ENCODE assay signal across 1 cellular context in the genomic region with DNA sequence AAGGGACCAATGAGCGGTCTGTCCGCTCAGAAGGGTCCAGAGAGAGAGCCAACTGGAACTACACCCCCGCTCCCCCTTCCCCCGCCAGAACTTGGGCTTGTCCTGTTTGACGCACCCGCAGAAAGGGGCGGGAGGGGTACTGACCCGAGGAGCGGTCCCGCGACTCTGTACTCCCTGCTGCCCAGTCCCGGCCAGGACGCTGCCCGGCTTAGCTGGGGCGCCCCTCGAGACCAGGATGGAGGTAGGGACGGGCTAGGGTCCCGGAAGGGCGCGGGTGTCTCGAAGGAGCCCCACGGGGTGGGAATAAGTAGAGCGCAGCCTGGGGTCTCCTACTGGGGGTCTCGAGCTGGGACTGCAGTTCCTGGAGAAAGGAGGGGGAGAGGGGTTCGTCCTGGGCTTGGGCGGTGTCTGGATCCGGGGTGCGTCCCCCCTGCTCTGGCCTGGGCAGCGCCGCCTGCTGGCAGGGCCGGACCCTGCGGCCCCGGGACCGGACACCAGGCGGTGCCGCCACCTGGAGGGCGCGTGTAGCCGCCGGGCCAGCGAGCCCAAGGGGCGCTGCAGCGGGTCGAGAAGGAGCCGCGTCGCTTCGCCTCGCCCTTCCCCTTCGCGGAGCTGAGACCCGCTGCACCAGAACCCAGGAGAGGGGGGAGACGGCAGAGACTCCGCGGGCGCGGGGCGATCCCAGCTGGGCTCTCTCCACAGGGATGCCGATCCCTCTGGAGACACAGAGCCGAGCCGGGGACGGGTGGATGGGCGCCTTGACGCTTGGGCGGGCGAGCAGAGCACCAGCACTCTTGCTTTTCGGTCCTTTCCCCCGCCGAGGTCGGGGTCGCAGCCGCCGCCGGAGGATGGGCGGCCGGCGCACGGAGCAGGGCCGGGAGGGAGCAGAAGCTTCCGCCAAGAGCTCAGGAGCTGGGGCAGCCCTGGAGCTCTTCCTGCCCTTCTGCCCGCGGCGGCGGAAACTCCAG.
TF ChIP-seq lines count a peak whose summit lies in the region.

No MANE protein-coding gene starts in this region.

TF ChIP-seq in HepG2, 621 proteins besides CTCF, POLR2A, EP300 and RAD21 (continued from another document and continues in another):
- TF ChIP-seq THYN1 (CRISPR knock-in tag; IDR thresholded peaks at IDR 0.05; ENCODE audit: borderline replicate concordance, low read depth) = no peak
- TF ChIP-seq ZNF570 (CRISPR knock-in tag; IDR thresholded peaks at IDR 0.05; ENCODE audit: borderline replicate concordance) = no peak
- TF ChIP-seq ZNF12 (CRISPR knock-in tag; IDR thresholded peaks at IDR 0.05) = no peak
- TF ChIP-seq SSRP1 (CRISPR knock-in tag; IDR thresholded peaks at IDR 0.05) = no peak
- no peak for TF ChIP-seq SUZ12 (IDR thresholded peaks at IDR 0.05; ENCODE audit: low read depth, low read length)
- no peak for TF ChIP-seq ZEB1 (IDR thresholded peaks at IDR 0.05; ENCODE audit: insufficient replicate concordance, low read depth)
- no peak for TF ChIP-seq ZNF207 (IDR thresholded peaks at IDR 0.05; ENCODE audit: borderline replicate concordance)
- TF ChIP-seq ZNF766 (CRISPR knock-in tag; IDR thresholded peaks at IDR 0.05; ENCODE audit: borderline replicate concordance) = 0 out of 2 replicates have a peak, but pooled peaks have one; percentile 57
- TF ChIP-seq POGZ (CRISPR knock-in tag; IDR thresholded peaks at IDR 0.05) = peak; percentile 70; the same call in 1 of the 2 replicates
- TF ChIP-seq TBL1XR1 (IDR thresholded peaks at IDR 0.05; ENCODE audit: borderline replicate concordance, low read length, partially characterized antibody) = no peak
- peak; percentile 33; the same call in 1 of the 2 replicates for TF ChIP-seq KAT8 (CRISPR knock-in tag; IDR thresholded peaks at IDR 0.05)
- no peak for TF ChIP-seq HNRNPH1 (optimal IDR thresholded peaks at IDR 0.05; ENCODE audit: low read depth, low read length)
- no peak for TF ChIP-seq PITX1 (CRISPR knock-in tag; IDR thresholded peaks at IDR 0.05)
- TF ChIP-seq, protein P1, sequence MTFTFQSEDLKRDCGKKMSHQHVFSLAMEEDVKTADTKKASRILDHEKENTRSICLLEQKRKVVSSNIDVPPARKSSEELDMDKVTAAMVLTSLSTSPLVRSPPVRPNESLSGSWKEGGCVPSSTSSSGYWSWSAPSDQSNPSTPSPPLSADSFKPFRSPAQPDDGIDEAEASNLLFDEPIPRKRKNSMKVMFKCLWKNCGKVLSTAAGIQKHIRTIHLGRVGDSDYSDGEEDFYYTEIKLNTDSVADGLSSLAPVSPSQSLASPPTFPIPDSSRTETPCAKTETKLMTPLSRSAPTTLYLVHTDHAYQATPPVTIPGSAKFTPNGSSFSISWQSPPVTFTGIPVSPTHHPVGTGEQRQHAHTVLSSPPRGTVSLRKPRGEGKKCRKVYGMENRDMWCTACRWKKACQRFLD (CRISPR knock-in tag; IDR thresholded peaks at IDR 0.05; ENCODE audit: borderline replicate concordance) = peak; percentile 70; the same call in 1 of the 2 replicates
- no peak for TF ChIP-seq PAWR (CRISPR knock-in tag; IDR thresholded peaks at IDR 0.05; ENCODE audit: borderline replicate concordance)
- TF ChIP-seq ZBTB7A (CRISPR knock-in tag; IDR thresholded peaks at IDR 0.05) = peak; percentile 24; the same call in 1 of the 2 replicates
- TF ChIP-seq, protein P2, sequence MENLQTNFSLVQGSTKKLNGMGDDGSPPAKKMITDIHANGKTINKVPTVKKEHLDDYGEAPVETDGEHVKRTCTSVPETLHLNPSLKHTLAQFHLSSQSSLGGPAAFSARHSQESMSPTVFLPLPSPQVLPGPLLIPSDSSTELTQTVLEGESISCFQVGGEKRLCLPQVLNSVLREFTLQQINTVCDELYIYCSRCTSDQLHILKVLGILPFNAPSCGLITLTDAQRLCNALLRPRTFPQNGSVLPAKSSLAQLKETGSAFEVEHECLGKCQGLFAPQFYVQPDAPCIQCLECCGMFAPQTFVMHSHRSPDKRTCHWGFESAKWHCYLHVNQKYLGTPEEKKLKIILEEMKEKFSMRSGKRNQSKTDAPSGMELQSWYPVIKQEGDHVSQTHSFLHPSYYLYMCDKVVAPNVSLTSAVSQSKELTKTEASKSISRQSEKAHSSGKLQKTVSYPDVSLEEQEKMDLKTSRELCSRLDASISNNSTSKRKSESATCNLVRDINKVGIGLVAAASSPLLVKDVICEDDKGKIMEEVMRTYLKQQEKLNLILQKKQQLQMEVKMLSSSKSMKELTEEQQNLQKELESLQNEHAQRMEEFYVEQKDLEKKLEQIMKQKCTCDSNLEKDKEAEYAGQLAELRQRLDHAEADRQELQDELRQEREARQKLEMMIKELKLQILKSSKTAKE (CRISPR knock-in tag; IDR thresholded peaks at IDR 0.05; ENCODE audit: borderline replicate concordance) = no peak; the same call in 1 of the 2 replicates
- no peak for TF ChIP-seq MAF1 (CRISPR knock-in tag; IDR thresholded peaks at IDR 0.05; ENCODE audit: borderline replicate concordance)
- no peak for TF ChIP-seq HNF4A (CRISPR knock-in tag; IDR thresholded peaks at IDR 0.05)
- 0 out of 2 replicates have a peak, but pooled peaks have one; percentile 69 for TF ChIP-seq ETV6 (CRISPR knock-in tag; conservative IDR thresholded peaks at IDR 0.05)
- peak; percentile 41; the same call in 1 of the 2 replicates for TF ChIP-seq ZNF552 (CRISPR knock-in tag; IDR thresholded peaks at IDR 0.05; ENCODE audit: borderline replicate concordance)
- no peak for TF ChIP-seq GATA4 (IDR thresholded peaks at IDR 0.05; ENCODE audit: borderline replicate concordance, low read depth)
- TF ChIP-seq ZFP37 (CRISPR knock-in tag; IDR thresholded peaks at IDR 0.05; ENCODE audit: borderline replicate concordance) = no peak
- TF ChIP-seq KDM5A (IDR thresholded peaks at IDR 0.05; ENCODE audit: borderline replicate concordance, low read length) = no peak
- TF ChIP-seq ARNT2 (CRISPR knock-in tag; IDR thresholded peaks at IDR 0.05; ENCODE audit: low read depth) = peak; percentile 85
- TF ChIP-seq CREB1 (IDR thresholded peaks at IDR 0.05) = no peak
- no peak for TF ChIP-seq CREB1 (CRISPR knock-in tag; IDR thresholded peaks at IDR 0.05)
- no peak for TF ChIP-seq CBX2 (IDR thresholded peaks at IDR 0.05; ENCODE audit: low read depth, low read length)
- no peak; the same call in 1 of the 2 replicates for TF ChIP-seq CBX2 (CRISPR knock-in tag; IDR thresholded peaks at IDR 0.05; ENCODE audit: low read depth)
- TF ChIP-seq ZNF33A (CRISPR knock-in tag; IDR thresholded peaks at IDR 0.05; ENCODE audit: borderline replicate concordance) = no peak
- TF ChIP-seq CREBL2 (CRISPR knock-in tag; IDR thresholded peaks at IDR 0.05; ENCODE audit: borderline replicate concordance) = no peak
- no peak for TF ChIP-seq CSRNP2 (CRISPR knock-in tag; conservative IDR thresholded peaks at IDR 0.05; ENCODE audit: low read depth)
- no peak for TF ChIP-seq ZNF543 (CRISPR knock-in tag; IDR thresholded peaks at IDR 0.05)
- 0 out of 2 replicates have a peak, but pooled peaks have one; percentile 73 for TF ChIP-seq ADNP (CRISPR knock-in tag; IDR thresholded peaks at IDR 0.05)
- TF ChIP-seq ZNF460 (CRISPR knock-in tag; IDR thresholded peaks at IDR 0.05; ENCODE audit: borderline replicate concordance) = no peak
- TF ChIP-seq MAZ (IDR thresholded peaks at IDR 0.05; ENCODE audit: borderline replicate concordance, low read depth, low read length) = no peak
- TF ChIP-seq MAZ (CRISPR knock-in tag; IDR thresholded peaks at IDR 0.05; ENCODE audit: low read depth) = peak; percentile 28; the same call in 1 of the 2 replicates
- TF ChIP-seq, protein P3, sequence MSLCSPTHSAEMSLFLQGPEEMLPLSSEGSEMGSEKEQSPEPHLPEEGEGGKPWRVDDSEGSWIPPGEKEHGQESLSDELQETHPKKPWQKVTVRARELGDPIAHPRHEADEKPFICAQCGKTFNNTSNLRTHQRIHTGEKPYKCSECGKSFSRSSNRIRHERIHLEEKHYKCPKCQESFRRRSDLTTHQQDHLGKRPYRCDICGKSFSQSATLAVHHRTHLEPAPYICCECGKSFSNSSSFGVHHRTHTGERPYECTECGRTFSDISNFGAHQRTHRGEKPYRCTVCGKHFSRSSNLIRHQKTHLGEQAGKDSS (CRISPR knock-in tag; IDR thresholded peaks at IDR 0.05; ENCODE audit: borderline replicate concordance, low read depth) = no peak
- TF ChIP-seq ZNF746 (CRISPR knock-in tag; IDR thresholded peaks at IDR 0.05) = peak; percentile 9; the same call in 1 of the 2 replicates
- TF ChIP-seq SRSF1 (optimal IDR thresholded peaks at IDR 0.05; ENCODE audit: low read depth, low read length) = no peak
- no peak for TF ChIP-seq ZNF557 (CRISPR knock-in tag; IDR thresholded peaks at IDR 0.05)
- no peak for TF ChIP-seq BRF2 (CRISPR knock-in tag; IDR thresholded peaks at IDR 0.05)
- no peak for TF ChIP-seq CENPBD1 (CRISPR knock-in tag; IDR thresholded peaks at IDR 0.05; ENCODE audit: borderline replicate concordance, low read depth)
- TF ChIP-seq, protein P4, sequence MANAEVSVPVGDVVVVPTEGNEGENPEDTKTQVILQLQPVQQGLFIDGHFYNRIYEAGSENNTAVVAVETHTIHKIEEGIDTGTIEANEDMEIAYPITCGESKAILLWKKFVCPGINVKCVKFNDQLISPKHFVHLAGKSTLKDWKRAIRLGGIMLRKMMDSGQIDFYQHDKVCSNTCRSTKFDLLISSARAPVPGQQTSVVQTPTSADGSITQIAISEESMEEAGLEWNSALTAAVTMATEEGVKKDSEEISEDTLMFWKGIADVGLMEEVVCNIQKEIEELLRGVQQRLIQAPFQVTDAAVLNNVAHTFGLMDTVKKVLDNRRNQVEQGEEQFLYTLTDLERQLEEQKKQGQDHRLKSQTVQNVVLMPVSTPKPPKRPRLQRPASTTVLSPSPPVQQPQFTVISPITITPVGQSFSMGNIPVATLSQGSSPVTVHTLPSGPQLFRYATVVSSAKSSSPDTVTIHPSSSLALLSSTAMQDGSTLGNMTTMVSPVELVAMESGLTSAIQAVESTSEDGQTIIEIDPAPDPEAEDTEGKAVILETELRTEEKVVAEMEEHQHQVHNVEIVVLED (CRISPR knock-in tag; IDR thresholded peaks at IDR 0.05; ENCODE audit: borderline replicate concordance) = no peak; the same call in 1 of the 2 replicates
- TF ChIP-seq, protein P5, sequence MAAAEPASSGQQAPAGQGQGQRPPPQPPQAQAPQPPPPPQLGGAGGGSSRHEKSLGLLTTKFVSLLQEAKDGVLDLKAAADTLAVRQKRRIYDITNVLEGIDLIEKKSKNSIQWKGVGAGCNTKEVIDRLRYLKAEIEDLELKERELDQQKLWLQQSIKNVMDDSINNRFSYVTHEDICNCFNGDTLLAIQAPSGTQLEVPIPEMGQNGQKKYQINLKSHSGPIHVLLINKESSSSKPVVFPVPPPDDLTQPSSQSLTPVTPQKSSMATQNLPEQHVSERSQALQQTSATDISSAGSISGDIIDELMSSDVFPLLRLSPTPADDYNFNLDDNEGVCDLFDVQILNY (CRISPR knock-in tag; conservative IDR thresholded peaks at IDR 0.05) = no peak
- no peak for TF ChIP-seq ZNF720 (CRISPR knock-in tag; IDR thresholded peaks at IDR 0.05)
- TF ChIP-seq ZNF431 (CRISPR knock-in tag; IDR thresholded peaks at IDR 0.05; ENCODE audit: borderline replicate concordance, low read depth) = no peak
- TF ChIP-seq KAT7 (CRISPR knock-in tag; IDR thresholded peaks at IDR 0.05; ENCODE audit: borderline replicate concordance) = 0 out of 2 replicates have a peak, but pooled peaks have one; percentile 60
- TF ChIP-seq CBX1 (IDR thresholded peaks at IDR 0.05; ENCODE audit: low read depth) = no peak
- peak; percentile 64 for TF ChIP-seq ZBTB7B (CRISPR knock-in tag; IDR thresholded peaks at IDR 0.05)
- no peak for TF ChIP-seq FOXA1 (IDR thresholded peaks at IDR 0.05)
- TF ChIP-seq FOXA1 (CRISPR knock-in tag; IDR thresholded peaks at IDR 0.05) = no peak
- no peak for TF ChIP-seq FOXK2 (IDR thresholded peaks at IDR 0.05)
- no peak for TF ChIP-seq ZBTB20 (CRISPR knock-in tag; IDR thresholded peaks at IDR 0.05; ENCODE audit: borderline replicate concordance, low read depth)
- no peak for TF ChIP-seq SOX6 (IDR thresholded peaks at IDR 0.05)
- TF ChIP-seq SOX6 (CRISPR knock-in tag; IDR thresholded peaks at IDR 0.05) = peak; percentile 25; the same call in 1 of the 2 replicates
- no peak for TF ChIP-seq ZBTB14 (CRISPR knock-in tag; IDR thresholded peaks at IDR 0.05)
